In genomic region chr7:129470411-129470810, GRCh38 we compare ENCODE assay signal across 23 cellular contexts. TPM values are rescaled to one million over a fixed set of nuclear protein-coding genes. Genes with fewer than 3 reads are reported as not detected.
A peak's percentile ranks its signal among the peaks of the same experiment; 100 is the strongest.
DNase-seq lines count a peak whose midpoint lies in the region; ATAC-seq and TF ChIP-seq lines count a peak whose summit lies in the region.
"Had no signal": no experiment of that assay in that cellular context is flagged by ENCODE, and none has a peak within 500 bp of the region (broad histone marks: within the 10 kb centered on the region; RNA-seq: fewer than 3 reads in every experiment).

No MANE protein-coding gene starts in this region.

- no peaks in the 10 kb centered on the region for H3K79me1 ChIP-seq in neuronal stem cell (ENCODE audit: low read depth, low read length)

- H4K8ac ChIP-seq in neuronal stem cell (ENCODE audit: low read depth, low read length), result no peak overlapping the region

- H3K4me2 ChIP-seq in neuronal stem cell (ENCODE audit: insufficient read depth, low read length, poor library complexity, severe bottlenecking), result no peak overlapping the region
- H3K4me2 ChIP-seq in neural progenitor cell, result no peak overlapping the region

- H3K23ac ChIP-seq in neuronal stem cell (ENCODE audit: low read depth, low read length, poor library complexity), result no peak overlapping the region

- H3K27ac ChIP-seq in WERI-Rb-1 (peak overlapping the region; percentile 54), psoas muscle (peak overlapping the region; percentile 10), neuronal stem cell (replicated peaks; ENCODE audit: low read length) (no peak overlapping the region), neural progenitor cell (no peak overlapping the region)
- H3K27ac ChIP-seq: GM23248, RWPE1 had no signal

- H2AK5ac ChIP-seq in neuronal stem cell (ENCODE audit: low read depth, low read length), result no peak overlapping the region

- H3K27ac Mint-ChIP-seq in activated CD4-positive, alpha-beta T cell treated with anti-CD3 and anti-CD28 coated beads, Interleukin-2, amount 10 ng/mL, durations not matched to agents 24 days and 14 days, result peak overlapping the region; percentile 75
- no peak overlapping the region for H3K27ac Mint-ChIP-seq in neural progenitor cell
- H3K27ac Mint-ChIP-seq: HFFc6 had no signal

- WGBS in psoas muscle, 3 donors, result 76 to 100% (median 88%) methylated on average over 1 of the region's 1 CpG
- no CpG with 5 or more reads among the region's 1 CpG for WGBS in neuronal stem cell (ENCODE audit: extremely low coverage in 2 of 2, insufficient read length in 2 of 2, insufficient replicate concordance in 1 of 2), 2 donors

- no peak overlapping the region for H2BK5ac ChIP-seq in neuronal stem cell (ENCODE audit: low read length)

- no peak overlapping the region for H3K4me3 ChIP-seq in WERI-Rb-1 (ENCODE audit: low read depth, low read length)
- no peak overlapping the region for H3K4me3 ChIP-seq in psoas muscle
- H3K4me3 ChIP-seq in neuronal stem cell (ENCODE audit: low read length in 2 of 2), result no peak overlapping the region
- H3K4me3 ChIP-seq in neural progenitor cell, result no peak overlapping the region
- H3K4me3 ChIP-seq: GM23248, MG63 had no signal

- H3K27me3 ChIP-seq in WERI-Rb-1 (ENCODE audit: insufficient read depth, low read depth, severe bottlenecking) (no peaks in the 10 kb centered on the region), psoas muscle (ENCODE audit: insufficient read depth in 3 of 3, low read length in 2 of 3) (no peaks in the 10 kb centered on the region), neuronal stem cell (ENCODE audit: control insufficient read depth in 3 of 3, insufficient read depth in 3 of 3, low read depth in 1 of 3, low read length in 3 of 3) (no peaks in the 10 kb centered on the region), neural progenitor cell (no peaks in the 10 kb centered on the region)
- H3K27me3 ChIP-seq: MG63 had no signal

- no peaks in the 10 kb centered on the region for H3K79me2 ChIP-seq in neural progenitor cell (ENCODE audit: low read depth)

- peaks cover 35% of the 10 kb centered on the region for H3K36me3 ChIP-seq in WERI-Rb-1
- H3K36me3 ChIP-seq in psoas muscle (ENCODE audit: insufficient read depth in 1 of 2, low read depth in 1 of 2), result peaks cover 10 to 77% of the 10 kb centered on the region in 2 donors
- peaks cover 10 to 80% of the 10 kb centered on the region in 2 donors for H3K36me3 ChIP-seq in neuronal stem cell (replicated peaks in 1 of 2; ENCODE audit: control insufficient read depth in 2 of 2, insufficient read depth in 2 of 2, low read length in 2 of 2)
- H3K36me3 ChIP-seq in neural progenitor cell, result peaks cover 3% of the 10 kb centered on the region
- H3K36me3 ChIP-seq: MG63 had no signal

- H3K36me3 Mint-ChIP-seq in activated CD4-positive, alpha-beta T cell treated with anti-CD3 and anti-CD28 coated beads, Interleukin-2, amount 10 ng/mL, durations not matched to agents 24 days and 14 days (ENCODE audit: low read depth), result peaks cover 55% of the 10 kb centered on the region
- H3K36me3 Mint-ChIP-seq in neural progenitor cell, result peaks cover 3% of the 10 kb centered on the region

- no peak overlapping the region for H3K4me3 Mint-ChIP-seq in activated CD4-positive, alpha-beta T cell treated with anti-CD3 and anti-CD28 coated beads, Interleukin-2, amount 10 ng/mL, durations not matched to agents 24 days and 14 days
- H3K4me3 Mint-ChIP-seq in neural progenitor cell, result no peak overlapping the region
- H3K4me3 Mint-ChIP-seq: HFFc6 had no signal

- H3K9me3 Mint-ChIP-seq in activated CD4-positive, alpha-beta T cell treated with anti-CD3 and anti-CD28 coated beads, Interleukin-2, amount 10 ng/mL, durations not matched to agents 24 days and 14 days, result no peaks in the 10 kb centered on the region
- H3K9me3 Mint-ChIP-seq in neural progenitor cell, result peaks cover 4% of the 10 kb centered on the region
- H3K9me3 Mint-ChIP-seq: HFFc6 had no signal

- H2AFZ ChIP-seq in neuronal stem cell (ENCODE audit: low read length) (no peak overlapping the region), neural progenitor cell (replicated peaks) (no peak overlapping the region)
- H2AFZ ChIP-seq: GM23248 had no signal

- no peak overlapping the region for H2BK15ac ChIP-seq in neuronal stem cell (ENCODE audit: low read length)

- H3K4me1 ChIP-seq in psoas muscle (peaks cover 23% of the 10 kb centered on the region), neuronal stem cell (ENCODE audit: control insufficient read depth in 2 of 2, insufficient read depth in 1 of 2, low read depth in 1 of 2, low read length in 2 of 2) (no peaks in the 10 kb centered on the region), neural progenitor cell (no peaks in the 10 kb centered on the region)

- H3K18ac ChIP-seq in neuronal stem cell (ENCODE audit: low read length), result no peak overlapping the region

- TF ChIP-seq CTCF in WERI-Rb-1 (IDR thresholded peaks at IDR 0.05; ENCODE audit: low read depth, low read length), result no peak
- TF ChIP-seq CTCF in psoas muscle (IDR thresholded peaks at IDR 0.05), result no peak
- no peak for TF ChIP-seq CTCF in neural progenitor cell (IDR thresholded peaks at IDR 0.05)

- H2BK12ac ChIP-seq in neuronal stem cell (ENCODE audit: low read length), result no peak overlapping the region

- no peak for ATAC-seq in psoas muscle
- ATAC-seq: Panc1 had no signal

- no peaks in the 10 kb centered on the region for H3F3A ChIP-seq in neural progenitor cell (ENCODE audit: low read depth)

- H4K91ac ChIP-seq in neuronal stem cell (ENCODE audit: low read depth, low read length, poor library complexity), result no peak overlapping the region

- no peak overlapping the region for H2BK120ac ChIP-seq in neuronal stem cell (ENCODE audit: low read depth, low read length)

- H3K14ac ChIP-seq in neuronal stem cell (ENCODE audit: low read length), result no peak overlapping the region

- DNase-seq in activated CD4-positive, alpha-beta T cell treated with anti-CD3 and anti-CD28 coated beads, Interleukin-2, amount 10 ng/mL, durations not matched to agents 24 days and 14 days, result no peak
- no peak for DNase-seq in activated CD4-positive, alpha-beta T cell treated with anti-CD3 and anti-CD28 coated beads, Interleukin-2, amount 50 U/mL, for 1 hour
- DNase-seq in NCI-H82 treated with DMSO at 0.1 percent for 48 hours (lab: John Stamatoyannopoulos, UW; ENCODE audit: unreplicated experiment) (peak; percentile 49), WERI-Rb-1 (peak; percentile 70), psoas muscle (no peak), HCEC 1CT (no peak), neuronal stem cell (ENCODE audit: low spot score) (no peak), neural progenitor cell (ENCODE audit: low spot score) (no peak)
- DNase-seq: 8988T; GM23248; HFFc6; KBM-7; MG63; NCI-H1694 treated with DMSO at 0.1 percent for 48 hours; NCI-H2081; NCI-H2227 treated with DMSO at 0.1 percent for 48 hours; NCI-H69; NK-92 treated with Interleukin-12 subunit alpha and Interleukin-12 subunit beta, amount 100 ng/mL, for 24 hours; SHP77; SW 1271 had no signal

- peaks cover 11% of the 10 kb centered on the region for H3K4me1 Mint-ChIP-seq in activated CD4-positive, alpha-beta T cell treated with anti-CD3 and anti-CD28 coated beads, Interleukin-2, amount 10 ng/mL, durations not matched to agents 24 days and 14 days
- no peaks in the 10 kb centered on the region for H3K4me1 Mint-ChIP-seq in neural progenitor cell

- H3K9me3 ChIP-seq in WERI-Rb-1 (ENCODE audit: severe bottlenecking) (no peaks in the 10 kb centered on the region), psoas muscle (no peaks in the 10 kb centered on the region), neuronal stem cell (replicated peaks in 1 of 2; ENCODE audit: control insufficient read depth in 2 of 2, insufficient read depth in 1 of 2, low read depth in 1 of 2, low read length in 2 of 2) (peaks cover 2% of the 10 kb centered on the region in 2 donors), neural progenitor cell (ENCODE audit: low read depth) (no peaks in the 10 kb centered on the region)
- H3K9me3 ChIP-seq: MG63 had no signal

- no peaks in the 10 kb centered on the region for H3K27me3 Mint-ChIP-seq in activated CD4-positive, alpha-beta T cell treated with anti-CD3 and anti-CD28 coated beads, Interleukin-2, amount 10 ng/mL, durations not matched to agents 24 days and 14 days
- no peaks in the 10 kb centered on the region for H3K27me3 Mint-ChIP-seq in neural progenitor cell (ENCODE audit: insufficient read depth, low read depth)

- H4K20me1 ChIP-seq in neural progenitor cell (ENCODE audit: low read depth), result no peaks in the 10 kb centered on the region

- intact Hi-C loops in activated CD4-positive, alpha-beta T cell treated with anti-CD3 and anti-CD28 coated beads, Interleukin-2, amount 10 ng/mL, durations not matched to agents 24 days and 14 days (cut with micrococcal nuclease), result loop anchor here (10.0 kb wide), 1 partner anchor 354 kb away; no protein-coding TSS in a partner anchor
- intact Hi-C loops in psoas muscle (cut with DNase I), result no loop called here

- H3K9ac ChIP-seq in neuronal stem cell (ENCODE audit: low read depth, low read length, poor library complexity) (no peak overlapping the region), neural progenitor cell (no peak overlapping the region)
- H3K9ac ChIP-seq: GM23248 had no signal

- H3K4ac ChIP-seq in neuronal stem cell (ENCODE audit: low read length), result no peak overlapping the region

RNA-seq across cellular contexts. Expression of gene SMKR1, which starts 31.9 kb away (rescaled TPM):
- 5.9 and 6.1 TPM in 2 replicates for total RNA-seq in activated CD4-positive, alpha-beta T cell treated with anti-CD3 and anti-CD28 coated beads, Interleukin-2, amount 10 ng/mL, durations not matched to agents 24 days and 14 days
- total RNA-seq in psoas muscle (under 1 TPM in 2 of 4 donors, not detected in 2; 0.22 to 0.74 TPM), neural progenitor cell (ENCODE audit: low replicate concordance) (0.53 and 0.56 TPM in 2 replicates)
- polyA plus RNA-seq in psoas muscle, result under 1 TPM in 1 of 3 donors, not detected in 2; 0.25 TPM
- 3.5 TPM for polyA plus RNA-seq in neuronal stem cell (2013, experiment 1 of 2)
- polyA plus RNA-seq in neuronal stem cell (2013, experiment 2 of 2), result 3.6 TPM
- total RNA-seq: GM23248, H7, HFFc6 had no signal

RNA-seq across cellular contexts. Expression of gene STRIP2, which starts 36.2 kb away (rescaled TPM):
- 86.6 and 89.6 TPM in 2 replicates for total RNA-seq in activated CD4-positive, alpha-beta T cell treated with anti-CD3 and anti-CD28 coated beads, Interleukin-2, amount 10 ng/mL, durations not matched to agents 24 days and 14 days
- 10 to 100 TPM; 46.6 to 94.4 (median 58.4) TPM for total RNA-seq in psoas muscle
- polyA plus RNA-seq in psoas muscle, result 10 to 100 TPM; 14.5 to 42.6 (median 21.1) TPM
- 4.1 TPM for polyA plus RNA-seq in neuronal stem cell (2013, experiment 1 of 2)
- 4.1 TPM for polyA plus RNA-seq in neuronal stem cell (2013, experiment 2 of 2)
- 11.6 and 12.5 TPM in 2 replicates for total RNA-seq in neural progenitor cell (ENCODE audit: low replicate concordance)

Comparison
In these comparisons a context has a peak if more than half of its experiments do, and no peak if none do; other contexts are left out.
1. DNase-seq: peak in NCI-H82 treated with DMSO at 0.1 percent for 48 hours (single experiment) and WERI-Rb-1 (single experiment); none in activated CD4-positive, alpha-beta T cell treated with anti-CD3 and anti-CD28 coated beads, Interleukin-2, amount 10 ng/mL, durations not matched to agents 24 days and 14 days (single experiment), activated CD4-positive, alpha-beta T cell treated with anti-CD3 and anti-CD28 coated beads, Interleukin-2, amount 50 U/mL, for 1 hour (single experiment), psoas muscle (0 of 2), HCEC 1CT (single experiment), neuronal stem cell (single experiment) and neural progenitor cell (single experiment).
2. H3K27ac ChIP-seq: peak in WERI-Rb-1 (single experiment) and psoas muscle (single experiment); none in neuronal stem cell (single experiment) and neural progenitor cell (single experiment).